In the genomic region with DNA sequence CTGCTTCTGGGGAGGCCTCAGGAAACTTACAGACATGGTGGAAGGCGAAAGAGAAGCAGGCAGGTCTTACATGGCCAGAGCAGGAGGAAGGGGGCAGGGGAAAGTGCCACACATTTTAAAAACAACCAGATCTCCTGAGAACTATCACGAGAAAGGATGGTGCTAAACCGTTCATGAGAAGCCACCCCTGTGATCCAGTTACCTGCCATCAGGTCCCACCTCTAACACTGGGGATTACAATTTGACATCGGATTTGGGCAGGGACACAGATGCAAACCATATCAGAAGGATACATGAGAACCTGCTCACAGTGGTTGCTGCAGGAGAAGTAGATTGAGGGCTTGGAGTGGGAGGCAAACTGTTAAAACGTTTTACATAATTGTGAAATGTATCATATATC, we compare ENCODE assay signal across 21 cellular contexts.
DNase-seq lines count a peak whose midpoint lies in the region; ATAC-seq, FAIRE-seq and TF ChIP-seq lines count a peak whose summit lies in the region.
"Had no signal": no experiment of that assay in that cellular context is flagged by ENCODE, and none has a peak within 500 bp of the region (broad histone marks: within the 10 kb centered on the region; RNA-seq: fewer than 3 reads in every experiment).

No MANE protein-coding gene starts in this region.

- H3K4me1 ChIP-seq in cardiac muscle cell (ENCODE audit: low read depth), result peaks cover 9% of the 10 kb centered on the region
- H3K4me1 ChIP-seq in H1 (replicated peaks in 1 of 4; ENCODE audit: control insufficient read depth in 3 of 4, insufficient read depth in 4 of 4, low read length in 3 of 4), result peaks cover 0 to 17% (median 3%) of the 10 kb centered on the region in 4 experiments; a peak in 5 of 7 replicates
- H3K4me1 ChIP-seq in muscle layer of duodenum (ENCODE audit: control insufficient read depth in 1 of 2, insufficient read depth in 2 of 2, low read length in 2 of 2), result peaks cover 5 to 8% of the 10 kb centered on the region in 2 donors
- peaks cover 0 to 39% (median 4%) of the 10 kb centered on the region in 4 donors for H3K4me1 ChIP-seq in tibial nerve
- H3K4me1 ChIP-seq: foreskin keratinocyte had no signal

- H3K4me2 ChIP-seq in H1 (ENCODE audit: insufficient read depth in 1 of 2, low read depth in 2 of 2, low read length in 2 of 2), result 0 out of 4 replicates have a peak overlapping the region, but pooled peaks of 1 of the 2 experiments have one; percentile 10

- H3K4ac ChIP-seq in H1 (replicated peaks; ENCODE audit: insufficient read length, low read depth, low read length), result peak overlapping the region; percentile 27

- H3K14ac ChIP-seq in H1 (ENCODE audit: insufficient read length), result no peak overlapping the region

- FAIRE-seq in H1 (lab: Jason Lieb, UNC), result no peak
- FAIRE-seq: endothelial cell of umbilical vein, keratinocyte had no signal

- TF ChIP-seq POLR2A in H1 (IDR thresholded peaks at IDR 0.05; ENCODE audit: control extremely low read depth in 1 of 2, low read depth in 2 of 2, low read length in 2 of 2) (no peak), tibial nerve (IDR thresholded peaks at IDR 0.05) (no peak)

- peak overlapping the region; percentile 82; the same call in 1 of the 2 replicates for H2BK12ac ChIP-seq in H1 (ENCODE audit: low read depth, low read length)

- H3K9me3 ChIP-seq in cardiac muscle cell (ENCODE audit: low read depth) (no peaks in the 10 kb centered on the region), H1 (ENCODE audit: insufficient read depth in 2 of 2, low read depth in 1 of 2, low read length in 1 of 2) (peaks cover 6% of the 10 kb centered on the region in 2 experiments; a peak in 3 of 4 replicates), muscle layer of duodenum (ENCODE audit: control insufficient read depth in 1 of 2, low read length in 2 of 2) (no peaks in the 10 kb centered on the region), tibial nerve (no peaks in the 10 kb centered on the region)
- H3K9me3 ChIP-seq: BE2C, thoracic aorta had no signal

- no peak for TF ChIP-seq RAD21 in H1 (IDR thresholded peaks at IDR 0.05 in 1 of 2, conservative IDR thresholded peaks at IDR 0.05 in 1 of 2; ENCODE audit: low read depth in 2 of 2, low read length in 2 of 2)

- no peak overlapping the region for H2BK120ac ChIP-seq in H1 (replicated peaks; ENCODE audit: low read depth, low read length)

- intact Hi-C loops in left cardiac atrium (cut with DNase I), result no loop called here

- no peaks in the 10 kb centered on the region for H3K79me2 ChIP-seq in H1 (ENCODE audit: control insufficient read depth in 1 of 2, insufficient read depth in 2 of 2, low read length in 2 of 2)
- H3K79me2 ChIP-seq: parathyroid adenoma had no signal

- H3K27me3 ChIP-seq in cardiac muscle cell, result no peaks in the 10 kb centered on the region
- 0 out of 7 replicates have a peak, but pooled peaks cover 0 to 2% (median 0%) of the 10 kb centered on the region in 4 experiments for H3K27me3 ChIP-seq in H1 (replicated peaks in 1 of 4; ENCODE audit: control insufficient read depth in 3 of 4, extremely low read depth in 1 of 4, insufficient read depth in 3 of 4, low read length in 3 of 4)
- no peaks in the 10 kb centered on the region for H3K27me3 ChIP-seq in muscle layer of duodenum (ENCODE audit: low read depth, low read length)
- H3K27me3 ChIP-seq in tibial nerve, result no peaks in the 10 kb centered on the region
- H3K27me3 ChIP-seq: BE2C, foreskin keratinocyte had no signal

- H2BK15ac ChIP-seq in H1 (ENCODE audit: low read length), result peak overlapping the region; percentile 83; the same call in 1 of the 2 replicates

- H4K5ac ChIP-seq in H1 (ENCODE audit: insufficient read length, low read depth, low read length), result no peak overlapping the region

- no peaks in the 10 kb centered on the region for H4K20me1 ChIP-seq in H1 (replicated peaks in 1 of 2; ENCODE audit: control insufficient read depth in 1 of 2, insufficient read depth in 2 of 2, low read length in 2 of 2)

- no peak overlapping the region for H4K91ac ChIP-seq in H1 (replicated peaks; ENCODE audit: insufficient read length, low read length)

- H3K23me2 ChIP-seq in H1 (ENCODE audit: low read depth, low read length), result peaks cover 2% of the 10 kb centered on the region; the same call in 1 of the 2 replicates

- no peak overlapping the region for H3K4me3 ChIP-seq in cardiac muscle cell
- H3K4me3 ChIP-seq in H1 (ENCODE audit: extremely low read depth in 1 of 4, insufficient read depth in 2 of 4, low read depth in 3 of 4, low read length in 4 of 4), result no peak overlapping the region
- H3K4me3 ChIP-seq in muscle layer of duodenum (ENCODE audit: low read depth in 1 of 2, low read length in 2 of 2), result no peak overlapping the region
- no peak overlapping the region for H3K4me3 ChIP-seq in tibial nerve
- H3K4me3 ChIP-seq: thoracic aorta had no signal

- no peak overlapping the region for H3K23ac ChIP-seq in H1 (ENCODE audit: insufficient read length)

- CTCF ChIA-PET in H1 (lab: Charles Lee; ENCODE audit: partially characterized antibody), result interaction anchor here (1.6 kb wide), 1 partner anchor 153 kb away, joined by 3 read pairs; a partner anchor contains a TSS

- H3K27ac ChIP-seq in cardiac muscle cell (peak overlapping the region; percentile 41), H1 (ENCODE audit: low read depth, low read length) (no peak overlapping the region), muscle layer of duodenum (ENCODE audit: low read length) (peak overlapping the region; percentile 19), tibial nerve (peak overlapping the region in 3 of 4 donors; percentile 20 to 76 (median 70))
- H3K27ac ChIP-seq: foreskin keratinocyte, parathyroid adenoma, thoracic aorta had no signal

- POLR2A ChIA-PET in H1 (lab: Charles Lee; ENCODE audit: partially characterized antibody), result no interaction called here

- no peak overlapping the region for H3K9ac ChIP-seq in H1 (replicated peaks in 1 of 4; ENCODE audit: extremely low read depth in 1 of 4, low read depth in 3 of 4, low read length in 3 of 4)
- H3K9ac ChIP-seq: parathyroid adenoma had no signal

- no peak for TF ChIP-seq CTCF in cardiac muscle cell (IDR thresholded peaks at IDR 0.05; ENCODE audit: low read depth, low read length)
- TF ChIP-seq CTCF in H1 (IDR thresholded peaks at IDR 0.05; ENCODE audit: control extremely low read depth in 1 of 3, insufficient read depth in 1 of 3, low read depth in 1 of 3, low read length in 3 of 3), result no peak
- no peak for TF ChIP-seq CTCF in tibial nerve (IDR thresholded peaks at IDR 0.05)

- ATAC-seq in left cardiac atrium (no peak), HG03460 (IDR thresholded peaks at IDR 0.05; ENCODE audit: unreplicated experiment) (no peak), GM18858 (IDR thresholded peaks at IDR 0.05; ENCODE audit: unreplicated experiment) (no peak)
- ATAC-seq: foreskin keratinocyte; stimulated activated naive B cell treated with anti-CD40 and anti-IgM and Interleukin-4, amounts not matched to agents 10 μg/mL and 1 μg/mL and 100 μg/mL, for 72 hours had no signal

- H3K79me1 ChIP-seq in H1 (ENCODE audit: low read depth, low read length), result no peaks in the 10 kb centered on the region

- H2BK5ac ChIP-seq in H1 (ENCODE audit: low read depth, low read length), result peak overlapping the region; percentile 62; the same call in 1 of the 2 replicates

- H4K8ac ChIP-seq in H1 (ENCODE audit: extremely low read depth, insufficient read depth, low read length), result no peak overlapping the region

- H3K56ac ChIP-seq in H1 (replicated peaks; ENCODE audit: insufficient read length, low read depth, low read length), result no peak overlapping the region

- DNase-seq in cardiac muscle cell (ENCODE audit: low read depth in 1 of 2, low spot score in 1 of 2), result no peak
- no peak for DNase-seq in left cardiac atrium
- DNase-seq in H1 (ENCODE audit: low read depth in 1 of 2, low spot score in 2 of 2), result peak in 1 of 2 experiments; percentile 39
- DNase-seq in tibial nerve (ENCODE audit: low spot score in 2 of 2), result no peak
- no peak for DNase-seq in activated gamma-delta T cell (lab: John Stamatoyannopoulos, UW)
- DNase-seq: activated CD4-positive, alpha-beta memory T cell treated with anti-CD3 and anti-CD28 coated beads for 36 hours; activated CD4-positive, CD25-positive, alpha-beta regulatory T cell; activated effector memory CD4-positive, alpha-beta T cell treated with Interleukin-2 at 50 U/mL for 16 hours; BE2C; foreskin keratinocyte; Karpas-422; naive B cell; NCI-H187 treated with DMSO at 0.1 percent for 48 hours; stimulated activated naive B cell treated with anti-CD40 and anti-IgM and Interleukin-4, amounts not matched to agents 10 μg/mL and 1 μg/mL and 100 μg/mL, for 72 hours had no signal

- H3K36me3 ChIP-seq in cardiac muscle cell (no peaks in the 10 kb centered on the region), H1 (ENCODE audit: control insufficient read depth in 2 of 4, insufficient read depth in 4 of 4, low read length in 3 of 4) (no peaks in the 10 kb centered on the region), muscle layer of duodenum (ENCODE audit: control insufficient read depth in 1 of 2, insufficient read depth in 2 of 2, low read length in 2 of 2) (no peaks in the 10 kb centered on the region), tibial nerve (no peaks in the 10 kb centered on the region)
- H3K36me3 ChIP-seq: BE2C, thoracic aorta had no signal

- H3K18ac ChIP-seq in H1 (ENCODE audit: extremely low read depth, low read length), result no peak overlapping the region

- TF ChIP-seq EP300 in H1 (IDR thresholded peaks at IDR 0.05; ENCODE audit: borderline replicate concordance in 1 of 2, low read depth in 2 of 2, low read length in 2 of 2), result no peak
- TF ChIP-seq EP300 in tibial nerve (IDR thresholded peaks at IDR 0.05), result no peak

- 56% methylated on average over 5 of the region's 5 CpGs; no CpG with 5 or more reads in 1 of the 2 experiments for WGBS in H1 (ENCODE audit: extremely low coverage in 1 of 2, insufficient coverage in 1 of 2, insufficient read length in 1 of 2, insufficient replicate concordance in 2 of 2, low coverage in 1 of 2, low lambda C conversion rate in 2 of 2, missing lambda C conversion rate in 1 of 2), 2 experiments
- 54 to 66% methylated on average over 5 of the region's 5 CpGs for WGBS in tibial nerve, 2 donors

- no peak overlapping the region; the same call in 1 of the 2 replicates for H2BK20ac ChIP-seq in H1 (ENCODE audit: low read length)

- peak overlapping the region; percentile 30; the same call in 1 of the 2 replicates for H2AK5ac ChIP-seq in H1 (ENCODE audit: low read depth, low read length)

- H2AFZ ChIP-seq in H1 (ENCODE audit: low read length), result no peak overlapping the region
- H2AFZ ChIP-seq: parathyroid adenoma had no signal

TF ChIP-seq in H1, 55 proteins besides CTCF, POLR2A, EP300 and RAD21 (continues in another document):
- no peak for TF ChIP-seq CBX5 (IDR thresholded peaks at IDR 0.05; ENCODE audit: low read depth, low read length)
- no peak for TF ChIP-seq SIN3A (conservative IDR thresholded peaks at IDR 0.05 in 1 of 2, IDR thresholded peaks at IDR 0.05 in 1 of 2; ENCODE audit: low read depth in 1 of 2, low read length in 2 of 2)
- no peak for TF ChIP-seq GABPA (IDR thresholded peaks at IDR 0.05; ENCODE audit: borderline replicate concordance, insufficient read depth, low read length)
- TF ChIP-seq BCL11A (IDR thresholded peaks at IDR 0.05; ENCODE audit: low read depth in 2 of 2, low read length in 2 of 2), result no peak
- no peak for TF ChIP-seq NANOG (IDR thresholded peaks at IDR 0.05; ENCODE audit: insufficient read depth, low read depth, low read length, poor library complexity, severe bottlenecking)
- no peak for TF ChIP-seq HDAC2 (IDR thresholded peaks at IDR 0.05; ENCODE audit: borderline replicate concordance in 1 of 2, low read depth in 2 of 2, low read length in 2 of 2)
